In genomic region chr4:3128058-3128457, GRCh38 we compare ENCODE assay signal across 27 cellular contexts. TPM values are rescaled to one million over a fixed set of nuclear protein-coding genes. Genes with fewer than 3 reads are reported as not detected.
A peak's percentile ranks its signal among the peaks of the same experiment; 100 is the strongest.
DNase-seq lines count a peak whose midpoint lies in the region; TF ChIP-seq lines count a peak whose summit lies in the region.
"Had no signal": no experiment of that assay in that cellular context is flagged by ENCODE, and none has a peak within 500 bp of the region (broad histone marks: within the 10 kb centered on the region; RNA-seq: fewer than 3 reads in every experiment).

No MANE protein-coding gene starts in this region.

- H3K79me2 ChIP-seq in osteoblast (ENCODE audit: insufficient read depth, low read length): no peaks in the 10 kb centered on the region

- no peaks in the 10 kb centered on the region for H3K9me3 Mint-ChIP-seq in nephron progenitor cell
- H3K9me3 Mint-ChIP-seq: CD4-positive, alpha-beta T cell; CD8-positive, alpha-beta T cell had no signal

- H3K36me3 Mint-ChIP-seq in nephron progenitor cell (ENCODE audit: low read depth): peaks cover 67% of the 10 kb centered on the region

- TF ChIP-seq CTCF in WERI-Rb-1 (IDR thresholded peaks at IDR 0.05; ENCODE audit: low read depth, low read length) (no peak), nephron progenitor cell (IDR thresholded peaks at IDR 0.05) (no peak), osteoblast (IDR thresholded peaks at IDR 0.05; ENCODE audit: extremely low read depth, low read depth, low read length) (no peak), thyroid gland (IDR thresholded peaks at IDR 0.05) (no peak)

- H3K4me1 ChIP-seq in osteoblast (ENCODE audit: insufficient read depth, low read length): peaks cover 13% of the 10 kb centered on the region
- H3K4me1 ChIP-seq in thyroid gland: peaks cover 4 to 10% of the 10 kb centered on the region in 2 donors
- H3K4me1 ChIP-seq: A549; BLaER1 treated with 17β-estradiol and CSF1 and Interleukin-3, amounts not matched to agents 10 nM and 100 nM had no signal

- peak overlapping the region; percentile 20 for H3K27ac Mint-ChIP-seq in nephron progenitor cell
- H3K27ac Mint-ChIP-seq: B cell; CD4-positive, alpha-beta T cell had no signal

- H3K27me3 Mint-ChIP-seq in nephron progenitor cell (ENCODE audit: low read depth, poor library complexity): no peaks in the 10 kb centered on the region
- H3K27me3 Mint-ChIP-seq: B cell; CD4-positive, alpha-beta T cell had no signal

- H3K4me2 ChIP-seq in osteoblast (ENCODE audit: insufficient read depth, low read length): no peak overlapping the region
- H3K4me2 ChIP-seq: A549; BLaER1 treated with 17β-estradiol and CSF1 and Interleukin-3, amounts not matched to agents 10 nM and 100 nM had no signal

- DNase-seq in NCI-H82 (lab: John Stamatoyannopoulos, UW): peak; percentile 11
- DNase-seq in NCI-H82 treated with DMSO at 0.1 percent for 48 hours (lab: John Stamatoyannopoulos, UW; ENCODE audit: unreplicated experiment): no peak
- DNase-seq in WERI-Rb-1: peak; percentile 61
- DNase-seq in nephron progenitor cell: no peak
- peak; percentile 58 for DNase-seq in osteoblast (ENCODE audit: insufficient read length, low spot score, missing footprints)
- no peak for DNase-seq in COR-L47 (lab: John Stamatoyannopoulos, UW)
- DNase-seq in thyroid gland: no peak
- DNase-seq in NCI-H446 (lab: John Stamatoyannopoulos, UW): no peak
- DNase-seq: AML-193; CD4-positive, alpha-beta T cell; CD8-positive, alpha-beta T cell; DMS 273 treated with DMSO at 0.1 percent for 48 hours; DMS153; DMS53; DMS79; DND-41; EL; GDM1 had no signal

- H3K4me3 ChIP-seq in WERI-Rb-1 (ENCODE audit: low read depth, low read length) (no peak overlapping the region), osteoblast (ENCODE audit: insufficient read depth, low read length) (no peak overlapping the region), thyroid gland (replicated peaks in 1 of 3) (no peak overlapping the region)
- H3K4me3 ChIP-seq: A549; BLaER1 treated with 17β-estradiol and CSF1 and Interleukin-3, amounts not matched to agents 10 nM and 100 nM; GM12878 had no signal

- H3K9me3 ChIP-seq in WERI-Rb-1 (ENCODE audit: severe bottlenecking) (no peaks in the 10 kb centered on the region), osteoblast (ENCODE audit: low read depth, low read length) (no peaks in the 10 kb centered on the region), thyroid gland (no peaks in the 10 kb centered on the region)
- H3K9me3 ChIP-seq: A549; BLaER1 treated with 17β-estradiol and CSF1 and Interleukin-3, amounts not matched to agents 10 nM and 100 nM had no signal

- no peak overlapping the region for H3K4me3 Mint-ChIP-seq in nephron progenitor cell
- H3K4me3 Mint-ChIP-seq: B cell; CD4-positive, alpha-beta T cell; CD8-positive, alpha-beta T cell had no signal

- no peak for TF ChIP-seq POLR2A in thyroid gland (IDR thresholded peaks at IDR 0.05)

- H4K20me1 ChIP-seq in osteoblast (ENCODE audit: insufficient read depth, low read length): no peaks in the 10 kb centered on the region

- intact Hi-C loops in thyroid gland (cut with DNase I): no loop called here

- 95 to 100% methylated on average over 2 of the region's 2 CpGs for WGBS in thyroid gland, 2 donors

- H3K27ac ChIP-seq in WERI-Rb-1 (no peak overlapping the region), osteoblast (ENCODE audit: low read depth, low read length) (no peak overlapping the region), thyroid gland (no peak overlapping the region)
- H3K27ac ChIP-seq: 22Rv1; A549; BLaER1 treated with 17β-estradiol and CSF1 and Interleukin-3, amounts not matched to agents 10 nM and 100 nM; C4-2B had no signal

- no peaks in the 10 kb centered on the region for H3K27me3 ChIP-seq in WERI-Rb-1 (ENCODE audit: insufficient read depth, low read depth, severe bottlenecking)
- no peaks in the 10 kb centered on the region for H3K27me3 ChIP-seq in osteoblast (ENCODE audit: insufficient read depth, low read length)
- no peaks in the 10 kb centered on the region for H3K27me3 ChIP-seq in thyroid gland
- H3K27me3 ChIP-seq: BLaER1 treated with 17β-estradiol and CSF1 and Interleukin-3, amounts not matched to agents 10 nM and 100 nM had no signal

- H3K36me3 ChIP-seq in WERI-Rb-1: peaks cover 67% of the 10 kb centered on the region
- H3K36me3 ChIP-seq in osteoblast (ENCODE audit: insufficient read depth, low read length): peaks cover 65% of the 10 kb centered on the region
- H3K36me3 ChIP-seq in thyroid gland: peaks cover 31 to 47% of the 10 kb centered on the region in 2 donors

- no peak overlapping the region for H2AFZ ChIP-seq in osteoblast (ENCODE audit: low read length)

- H3K4me1 Mint-ChIP-seq in nephron progenitor cell: peaks cover 10% of the 10 kb centered on the region
- H3K4me1 Mint-ChIP-seq: B cell had no signal

RNA-seq across cellular contexts. Expression of gene HTT, which starts 53.6 kb away (rescaled TPM):
- total RNA-seq in osteoblast (44.5 and 65.1 TPM in 2 replicates), thyroid gland (100 to 1,000 TPM in 1 of 4 donors, 10 to 100 TPM in 3; 49.6 to 155 (median 83.1) TPM)

RNA-seq across cellular contexts. Expression of gene HTT-AS, which starts 53.7 kb away (rescaled TPM):
- total RNA-seq in osteoblast (not detected in 2 replicates), thyroid gland (not detected)
- total RNA-seq: A172; CD4-positive, alpha-beta T cell; CD8-positive, alpha-beta T cell; Daoy; G401; GM12878 had no signal

Comparison
In these comparisons a context has a peak if more than half of its experiments do, and no peak if none do; other contexts are left out.
1. DNase-seq: peak in NCI-H82 (single experiment), WERI-Rb-1 (single experiment) and osteoblast (single experiment); none in NCI-H82 treated with DMSO at 0.1 percent for 48 hours (single experiment), nephron progenitor cell (single experiment), COR-L47 (single experiment), thyroid gland (0 of 2) and NCI-H446 (0 of 2).